1 cellular context compared by ENCODE assay signal in genomic region chr13:26544707-26545106, GRCh38.
TF ChIP-seq lines count a peak whose summit lies in the region.

No MANE protein-coding gene starts in this region.

TF ChIP-seq in HepG2, 621 proteins besides CTCF, POLR2A, EP300 and RAD21 (continued from another document):
- no peak for TF ChIP-seq IRF9 (CRISPR knock-in tag; IDR thresholded peaks at IDR 0.05; ENCODE audit: borderline replicate concordance)
- TF ChIP-seq ZBTB46 (CRISPR knock-in tag; IDR thresholded peaks at IDR 0.05; ENCODE audit: borderline replicate concordance) = no peak
- TF ChIP-seq E2F5 (CRISPR knock-in tag; conservative IDR thresholded peaks at IDR 0.05) = no peak
- no peak for TF ChIP-seq SPEN (CRISPR knock-in tag; IDR thresholded peaks at IDR 0.05; ENCODE audit: low read depth)
- no peak for TF ChIP-seq SMAD1 (CRISPR knock-in tag; IDR thresholded peaks at IDR 0.05; ENCODE audit: borderline replicate concordance, low read depth)
- 0 out of 2 replicates have a peak, but pooled peaks have one; percentile 47 for TF ChIP-seq SOX5 (CRISPR knock-in tag; IDR thresholded peaks at IDR 0.05; ENCODE audit: borderline replicate concordance)
- peak; percentile 49; the same call in 1 of the 2 replicates for TF ChIP-seq ARID5B (CRISPR knock-in tag; IDR thresholded peaks at IDR 0.05)
TF ChIP-seq in HepG2: peak in this region for 32.
